In genomic region chr9:95297760-95298159, GRCh38 we compare ENCODE assay signal across 29 cellular contexts.
"Had no signal": no experiment of that assay in that cellular context is flagged by ENCODE, and none has a peak within 500 bp of the region (broad histone marks: within the 10 kb centered on the region; RNA-seq: fewer than 3 reads in every experiment).

No MANE protein-coding gene starts in this region.

- H3K9me3 ChIP-seq: esophagus squamous epithelium had no signal

- ATAC-seq: activated CD4-positive, CD25-positive, alpha-beta regulatory T cell treated with anti-CD3 and anti-CD28 coated beads, Interleukin-2, amount 50 U/mL, for 24 hours; activated CD8-positive, alpha-beta T cell treated with anti-CD3 and anti-CD28 coated beads for 36 hours; activated T-cell treated with anti-CD3 and anti-CD28 coated beads, Interleukin-2, amount 50 U/mL, for 4 hours; activated T-helper 17 cell treated with anti-CD3 and anti-CD28 coated beads, Interleukin-2, amount 50 U/mL, for 72 hours; T-helper 17 cell had no signal

- H3K4me3 ChIP-seq: coronary artery, dorsolateral prefrontal cortex, esophagus squamous epithelium had no signal

- H3K27ac ChIP-seq: brain microvascular endothelial cell, coronary artery, dorsolateral prefrontal cortex, WERI-Rb-1 had no signal

- FAIRE-seq: astrocyte, bronchial epithelial cell, frontal cortex had no signal

- H3K4me1 ChIP-seq: esophagus squamous epithelium had no signal

- DNase-seq: activated B cell treated with CpG ODN at 0.5 μM for 24 hours; activated CD4-positive, alpha-beta T cell treated with anti-CD3 and anti-CD28 coated beads for 48 hours; activated CD4-positive, alpha-beta T cell treated with anti-CD3 and anti-CD28 coated beads, Interleukin-2, amount 50 U/mL, for 1 hour; activated CD4-positive, alpha-beta T cell treated with anti-CD3 and anti-CD28 coated beads, Interleukin-2, amount 50 U/mL, for 48 hours; activated CD8-positive, alpha-beta memory T cell treated with anti-CD3 and anti-CD28 coated beads for 24 hours; activated CD8-positive, alpha-beta T cell treated with anti-CD3 and anti-CD28 coated beads for 36 hours; activated effector memory CD4-positive, alpha-beta T cell treated with Interleukin-2 at 50 U/mL for 16 hours; activated gamma-delta T cell treated with Interleukin-2 at 50 U/mL for 16 hours; activated naive CD4-positive, alpha-beta T cell treated with anti-CD3 and anti-CD28 coated beads, Interleukin-2, amount 50 U/mL, for 16 hours; activated naive CD4-positive, alpha-beta T cell treated with Interleukin-2 at 50 U/mL for 16 hours; activated T-cell treated with anti-CD3 and anti-CD28 coated beads, Interleukin-2, amount 50 U/mL, for 4 hours; amniotic stem cell; anterior cingulate cortex; brain microvascular endothelial cell; dorsolateral prefrontal cortex; effector memory CD4-positive, alpha-beta T cell; endodermal cell; esophagus squamous epithelium; head of caudate nucleus; T-helper 1 cell; T-helper 17 cell; T1000; WERI-Rb-1 had no signal

- H3K36me3 ChIP-seq: brain microvascular endothelial cell, esophagus squamous epithelium, WERI-Rb-1 had no signal

- H3K27me3 ChIP-seq: brain microvascular endothelial cell, dorsolateral prefrontal cortex, esophagus squamous epithelium had no signal
